Comparison of ENCODE assay signal across 10 cellular contexts in the genomic region with DNA sequence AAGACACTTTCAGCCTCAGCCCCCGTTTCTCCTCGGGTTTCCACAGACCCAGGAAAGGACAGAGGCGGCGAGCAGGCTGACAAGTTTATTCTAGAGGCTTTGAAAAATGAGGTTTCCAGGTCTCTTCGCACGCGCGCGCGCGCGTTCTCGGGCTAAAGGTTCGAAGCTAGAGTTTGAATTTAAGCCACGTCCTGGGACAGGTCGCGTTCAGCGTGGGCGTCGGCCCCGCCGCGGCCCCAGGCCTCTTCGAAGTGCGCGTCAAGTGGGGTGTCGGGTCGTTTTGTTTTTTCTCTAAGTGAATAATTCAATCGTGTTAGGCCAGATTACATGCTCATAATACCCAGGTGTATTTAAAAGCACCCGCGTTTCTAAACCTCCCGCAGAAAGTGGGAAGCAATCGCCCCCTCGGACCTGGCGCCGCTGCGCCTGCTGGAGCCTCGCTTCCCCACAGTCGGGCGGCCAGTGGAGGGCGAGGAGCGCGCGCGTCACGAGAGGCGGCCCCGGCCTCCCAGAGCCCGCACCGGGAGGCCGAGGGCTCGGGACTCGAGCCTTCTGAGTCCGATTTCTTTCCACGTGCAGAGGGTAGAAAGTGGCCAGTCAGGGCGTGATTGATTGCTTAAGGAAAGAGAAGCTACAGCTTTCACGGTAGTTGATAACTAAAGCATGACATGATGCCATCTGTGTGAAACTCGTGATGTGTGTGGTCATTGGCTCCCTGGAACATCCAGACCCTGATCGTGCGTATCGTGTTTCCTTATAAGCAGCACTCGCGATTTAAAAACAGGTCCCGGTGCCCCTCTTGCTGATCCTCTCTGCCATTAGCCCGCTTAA. TPM values are rescaled to one million over a fixed set of nuclear protein-coding genes. Genes with fewer than 3 reads are reported as not detected.
A peak's percentile ranks its signal among the peaks of the same experiment; 100 is the strongest.
DNase-seq lines count a peak whose midpoint lies in the region; ATAC-seq and TF ChIP-seq lines count a peak whose summit lies in the region.
"Had no signal": no experiment of that assay in that cellular context is flagged by ENCODE, and none has a peak within 500 bp of the region (broad histone marks: within the 10 kb centered on the region; RNA-seq: fewer than 3 reads in every experiment).

No MANE protein-coding gene starts in this region.

- peak; percentile 32 for DNase-seq in AG20443 (ENCODE audit: low spot score)
- no peak for DNase-seq in SK-N-MC (ENCODE audit: low read depth, low spot score)
- DNase-seq in globus pallidus (ENCODE audit: low spot score), result peak; percentile 82
- DNase-seq in osteoblast (ENCODE audit: insufficient read length, low spot score, missing footprints), result no peak
- DNase-seq in stimulated activated effector memory CD8-positive, alpha-beta T cell treated with anti-CD3 and anti-CD28 coated beads, Interleukin-12 subunit alpha, Interleukin-12 subunit beta, amount 100 ng/mL, for 72 hours (ENCODE audit: low spot score in 2 of 2), result no peak
- DNase-seq in effector CD4-positive, alpha-beta T cell, result no peak
- no peak for DNase-seq in NCI-H446 treated with DMSO at 0.1 percent for 48 hours (lab: John Stamatoyannopoulos, UW)
- DNase-seq in NCI-H1694 (lab: John Stamatoyannopoulos, UW), result no peak
- DNase-seq: stimulated activated CD4-positive, alpha-beta T cell treated with anti-CD3 and anti-CD28 coated beads, Interleukin-2, amount 100 ng/mL, for 48 hours had no signal

- H3K36me3 Mint-ChIP-seq in stimulated activated effector memory CD8-positive, alpha-beta T cell treated with anti-CD3 and anti-CD28 coated beads, Interleukin-12 subunit alpha, Interleukin-12 subunit beta, amount 100 ng/mL, for 72 hours, result no peaks in the 10 kb centered on the region

- H3K4me3 ChIP-seq in SK-N-MC, result peak overlapping the region; percentile 19; the same call in 1 of the 2 replicates
- peak overlapping the region; percentile 67 for H3K4me3 ChIP-seq in osteoblast (ENCODE audit: insufficient read depth, low read length)

- no peak overlapping the region for H3K27ac Mint-ChIP-seq in stimulated activated effector memory CD8-positive, alpha-beta T cell treated with anti-CD3 and anti-CD28 coated beads, Interleukin-12 subunit alpha, Interleukin-12 subunit beta, amount 100 ng/mL, for 72 hours

- H3K9ac ChIP-seq in SK-N-MC (ENCODE audit: insufficient read length), result no peak overlapping the region

- peak overlapping the region; percentile 73 for H2AFZ ChIP-seq in osteoblast (ENCODE audit: low read length)

- H3K9me3 ChIP-seq in SK-N-MC (ENCODE audit: low read depth, low read length) (no peaks in the 10 kb centered on the region), osteoblast (ENCODE audit: low read depth, low read length) (no peaks in the 10 kb centered on the region)

- peaks cover 18% of the 10 kb centered on the region for H3K4me1 Mint-ChIP-seq in stimulated activated effector memory CD8-positive, alpha-beta T cell treated with anti-CD3 and anti-CD28 coated beads, Interleukin-12 subunit alpha, Interleukin-12 subunit beta, amount 100 ng/mL, for 72 hours

- H3K4me1 ChIP-seq in osteoblast (ENCODE audit: insufficient read depth, low read length), result peaks cover 14% of the 10 kb centered on the region

- peak overlapping the region; percentile 84 for H3K4me2 ChIP-seq in osteoblast (ENCODE audit: insufficient read depth, low read length)

- TF ChIP-seq CTCF in osteoblast (IDR thresholded peaks at IDR 0.05; ENCODE audit: extremely low read depth, low read depth, low read length), result no peak

- no peak overlapping the region for H3K4me3 Mint-ChIP-seq in stimulated activated effector memory CD8-positive, alpha-beta T cell treated with anti-CD3 and anti-CD28 coated beads, Interleukin-12 subunit alpha, Interleukin-12 subunit beta, amount 100 ng/mL, for 72 hours

- no peaks in the 10 kb centered on the region for H3K79me2 ChIP-seq in osteoblast (ENCODE audit: insufficient read depth, low read length)

- H3K9me3 Mint-ChIP-seq in stimulated activated effector memory CD8-positive, alpha-beta T cell treated with anti-CD3 and anti-CD28 coated beads, Interleukin-12 subunit alpha, Interleukin-12 subunit beta, amount 100 ng/mL, for 72 hours, result peaks cover 3% of the 10 kb centered on the region

- peaks cover 46% of the 10 kb centered on the region for H3K27me3 ChIP-seq in osteoblast (ENCODE audit: insufficient read depth, low read length)

- ATAC-seq in stimulated activated effector memory CD8-positive, alpha-beta T cell treated with anti-CD3 and anti-CD28 coated beads, Interleukin-12 subunit alpha, Interleukin-12 subunit beta, amount 100 ng/mL, for 72 hours, result no peak
- ATAC-seq: Panc1 had no signal

- H3K27ac ChIP-seq in SK-N-MC, result no peak overlapping the region
- no peak overlapping the region for H3K27ac ChIP-seq in osteoblast (ENCODE audit: low read depth, low read length)

- H4K20me1 ChIP-seq in osteoblast (ENCODE audit: insufficient read depth, low read length), result no peaks in the 10 kb centered on the region

- H3K36me3 ChIP-seq in SK-N-MC (ENCODE audit: insufficient read depth, low read length) (no peaks in the 10 kb centered on the region), osteoblast (ENCODE audit: insufficient read depth, low read length) (no peaks in the 10 kb centered on the region)

RNA-seq across cellular contexts. Expression of gene SOX2, which starts 15.8 kb away (rescaled TPM):
- not detected in 2 replicates for total RNA-seq in osteoblast

Comparison
In these comparisons a context has a peak if more than half of its experiments do, and no peak if none do; other contexts are left out.
1. DNase-seq: peak in AG20443 (single experiment) and globus pallidus (single experiment); none in SK-N-MC (single experiment), osteoblast (single experiment), stimulated activated effector memory CD8-positive, alpha-beta T cell treated with anti-CD3 and anti-CD28 coated beads, Interleukin-12 subunit alpha, Interleukin-12 subunit beta, amount 100 ng/mL, for 72 hours (0 of 2), effector CD4-positive, alpha-beta T cell (single experiment), NCI-H446 treated with DMSO at 0.1 percent for 48 hours (single experiment) and NCI-H1694 (single experiment).